Comparison of ENCODE assay signal across 11 cellular contexts in genomic region chr20:33076662-33077398, GRCh38. TPM values are rescaled to one million over a fixed set of nuclear protein-coding genes. Genes with fewer than 3 reads are reported as not detected.
DNase-seq lines count a peak whose midpoint lies in the region; ATAC-seq and TF ChIP-seq lines count a peak whose summit lies in the region.
"Had no signal": no experiment of that assay in that cellular context is flagged by ENCODE, and none has a peak within 500 bp of the region (broad histone marks: within the 10 kb centered on the region; RNA-seq: fewer than 3 reads in every experiment).

No MANE protein-coding gene starts in this region.

- no peak overlapping the region for H3K27ac ChIP-seq in vagina

- no peaks in the 10 kb centered on the region for H3K9me3 ChIP-seq in vagina

- no peaks in the 10 kb centered on the region for H3K36me3 ChIP-seq in vagina

- ATAC-seq in HG03565 (IDR thresholded peaks at IDR 0.05; ENCODE audit: unreplicated experiment) (no peak), GM19328 (IDR thresholded peaks at IDR 0.05; ENCODE audit: unreplicated experiment) (no peak)

- H3K4me3 ChIP-seq in epithelial cell of esophagus (ENCODE audit: low read length) (no peak overlapping the region), vagina (no peak overlapping the region)

- no peaks in the 10 kb centered on the region for H3K4me1 ChIP-seq in vagina

- no peak for TF ChIP-seq POLR2A in vagina (IDR thresholded peaks at IDR 0.05)

- intact Hi-C loops in vagina (cut with DNase I), result no loop called here

- no peaks in the 10 kb centered on the region for H3K27me3 ChIP-seq in vagina

- TF ChIP-seq CTCF in epithelial cell of esophagus (IDR thresholded peaks at IDR 0.05; ENCODE audit: insufficient read depth, low read depth, low read length, missing control alignments), result peak; percentile 35
- no peak for TF ChIP-seq CTCF in vagina (IDR thresholded peaks at IDR 0.05)

- DNase-seq in stimulated activated naive CD4-positive, alpha-beta T cell (lab: John Stamatoyannopoulos, UW), result peak in 4 of 6 experiments; percentile 6 to 38 (median 14)
- DNase-seq in stimulated activated naive CD4-positive, alpha-beta T cell treated with Interleukin-2 at 50 U/mL for 16 hours (lab: John Stamatoyannopoulos, UW), result no peak
- DNase-seq in OCI-M1 (lab: John Stamatoyannopoulos, UW) (peak; percentile 29), epithelial cell of esophagus (ENCODE audit: low read depth) (no peak), vagina (ENCODE audit: extremely low spot score in 2 of 2) (no peak), NCI-H1694 (lab: John Stamatoyannopoulos, UW) (no peak)
- DNase-seq: DMS79 treated with DMSO at 0.1 percent for 48 hours; NCI-H187; stimulated activated CD4-positive, alpha-beta T cell treated with anti-CD3 and anti-CD28 coated beads, Interleukin-15, amount 100 ng/mL, for 24 hours had no signal

RNA-seq across cellular contexts. Expression of gene BPIFB4, which starts 2.6 kb away (rescaled TPM):
- not detected for total RNA-seq in vagina

RNA-seq across cellular contexts. Expression of gene BPIFB3, which starts 23.1 kb away (rescaled TPM):
- not detected for total RNA-seq in vagina

RNA-seq across cellular contexts. Expression of gene BPIFB6, which starts 45.4 kb away (rescaled TPM):
- not detected for total RNA-seq in vagina

Comparison
In these comparisons a context has a peak if more than half of its experiments do, and no peak if none do; other contexts are left out.
1. DNase-seq: peak in stimulated activated naive CD4-positive, alpha-beta T cell (4 of 6) and OCI-M1 (single experiment); none in stimulated activated naive CD4-positive, alpha-beta T cell treated with Interleukin-2 at 50 U/mL for 16 hours (single experiment), epithelial cell of esophagus (single experiment), vagina (0 of 2) and NCI-H1694 (single experiment).